In the genomic region with DNA sequence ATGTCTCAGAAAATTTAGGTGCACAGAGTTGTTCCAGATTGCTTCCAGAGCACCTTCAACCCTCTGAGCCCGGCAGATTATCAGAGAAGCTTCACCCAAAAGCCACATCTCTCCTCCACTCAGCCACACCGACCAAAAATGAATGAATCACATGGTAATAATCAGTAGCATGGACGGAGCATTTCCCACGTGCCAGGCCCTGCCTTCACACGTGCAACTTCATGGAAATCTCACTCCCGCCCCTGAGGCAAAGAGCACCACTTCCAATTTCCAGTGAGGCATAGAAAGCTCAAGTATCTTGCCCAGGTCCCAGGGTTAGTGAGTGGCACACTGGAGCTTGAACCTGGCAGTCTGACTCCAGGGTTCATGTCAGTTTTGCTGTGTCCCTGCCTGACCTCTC, we compare ENCODE assay signal across 12 cellular contexts. TPM values are rescaled to one million over a fixed set of nuclear protein-coding genes. Genes with fewer than 3 reads are reported as not detected.
DNase-seq lines count a peak whose midpoint lies in the region; ATAC-seq and TF ChIP-seq lines count a peak whose summit lies in the region.
"Had no signal": no experiment of that assay in that cellular context is flagged by ENCODE, and none has a peak within 500 bp of the region (broad histone marks: within the 10 kb centered on the region; RNA-seq: fewer than 3 reads in every experiment).

No MANE protein-coding gene starts in this region.

- H3K79me2 ChIP-seq in mammary epithelial cell (ENCODE audit: insufficient read depth, low read length) = no peaks in the 10 kb centered on the region

- ATAC-seq in T-helper 17 cell = no peak
- no peak for ATAC-seq in GM19035 (IDR thresholded peaks at IDR 0.05; ENCODE audit: unreplicated experiment)
- no peak for ATAC-seq in GM21526 (IDR thresholded peaks at IDR 0.05; ENCODE audit: low FRiP score, unreplicated experiment)

- intact Hi-C loops in breast epithelium (cut with DNase I; ENCODE audit: low total_unique reads) = no loop called here
- intact Hi-C loops in mammary epithelial cell (cut with micrococcal nuclease) = no loop called here

- H3K36me3 ChIP-seq in breast epithelium (no peaks in the 10 kb centered on the region), mammary epithelial cell (ENCODE audit: insufficient read depth, low read length) (no peaks in the 10 kb centered on the region), subcutaneous abdominal adipose tissue (ENCODE audit: control insufficient read depth in 5 of 5, insufficient read depth in 5 of 5, low read length in 5 of 5) (peaks cover 3 to 53% (median 22%) of the 10 kb centered on the region in 5 donors)

- DNase-seq in breast epithelium (ENCODE audit: low spot score in 2 of 2) = no peak
- no peak for DNase-seq in mammary epithelial cell
- DNase-seq in T-helper 17 cell = no peak
- no peak for DNase-seq in nephron progenitor cell
- no peak for DNase-seq in stimulated activated naive CD4-positive, alpha-beta T cell (lab: John Stamatoyannopoulos, UW)
- DNase-seq: CD4-positive, CD25-positive, alpha-beta regulatory T cell had no signal

- H3K9ac ChIP-seq in mammary epithelial cell (ENCODE audit: insufficient read depth, low read length) (no peak overlapping the region), subcutaneous abdominal adipose tissue (ENCODE audit: low read length in 5 of 5) (no peak overlapping the region)
- H3K9ac ChIP-seq: BLaER1 had no signal

- H3K4me3 Mint-ChIP-seq in T-helper 17 cell = peak overlapping the region; percentile 13
- H3K4me3 Mint-ChIP-seq in nephron progenitor cell = no peak overlapping the region
- H3K4me3 Mint-ChIP-seq: CD4-positive, CD25-positive, alpha-beta regulatory T cell; IgD-negative memory B cell had no signal

- H3K27ac Mint-ChIP-seq in T-helper 17 cell = no peak overlapping the region
- H3K27ac Mint-ChIP-seq in nephron progenitor cell = peak overlapping the region; percentile 41
- H3K27ac Mint-ChIP-seq: CD4-positive, CD25-positive, alpha-beta regulatory T cell; IgD-negative memory B cell had no signal

- H3K27ac ChIP-seq in breast epithelium (peak overlapping the region; percentile 54 to 57), mammary epithelial cell (ENCODE audit: insufficient read depth, low read depth, low read length) (no peak overlapping the region), subcutaneous abdominal adipose tissue (ENCODE audit: low read depth, low read length) (peak overlapping the region; percentile 39)
- H3K27ac ChIP-seq: 22Rv1, BLaER1 had no signal

- no peaks in the 10 kb centered on the region for H3K27me3 ChIP-seq in breast epithelium
- no peaks in the 10 kb centered on the region for H3K27me3 ChIP-seq in mammary epithelial cell (ENCODE audit: insufficient read depth, low read length)
- H3K27me3 ChIP-seq in subcutaneous abdominal adipose tissue (ENCODE audit: control insufficient read depth in 5 of 5, insufficient read depth in 4 of 5, low read length in 5 of 5) = no peaks in the 10 kb centered on the region
- H3K27me3 ChIP-seq: BLaER1 had no signal

- TF ChIP-seq CTCF in breast epithelium (IDR thresholded peaks at IDR 0.05) (no peak), mammary epithelial cell (conservative IDR thresholded peaks at IDR 0.05 in 1 of 2, IDR thresholded peaks at IDR 0.05 in 1 of 2; ENCODE audit: extremely low read depth in 1 of 2, insufficient read depth in 1 of 2, low read depth in 1 of 2, low read length in 2 of 2) (no peak), nephron progenitor cell (IDR thresholded peaks at IDR 0.05) (no peak)

- H3K9me3 ChIP-seq in breast epithelium = no peaks in the 10 kb centered on the region
- no peaks in the 10 kb centered on the region for H3K9me3 ChIP-seq in mammary epithelial cell (replicated peaks; ENCODE audit: insufficient read depth, low read length)
- H3K9me3 ChIP-seq in T-helper 17 cell (ENCODE audit: control insufficient read depth, low read length, poor library complexity, severe bottlenecking) = no peaks in the 10 kb centered on the region
- H3K9me3 ChIP-seq in subcutaneous abdominal adipose tissue (ENCODE audit: control insufficient read depth in 5 of 5, low read length in 5 of 5) = no peaks in the 10 kb centered on the region
- H3K9me3 ChIP-seq: BLaER1 had no signal

- no peak overlapping the region for H2AFZ ChIP-seq in mammary epithelial cell (ENCODE audit: low read depth, low read length)

- H3K4me1 ChIP-seq in breast epithelium (no peaks in the 10 kb centered on the region), mammary epithelial cell (ENCODE audit: insufficient read depth, low read length) (peaks cover 5% of the 10 kb centered on the region), subcutaneous abdominal adipose tissue (ENCODE audit: control insufficient read depth in 5 of 5, insufficient read depth in 5 of 5, low read length in 5 of 5) (peaks cover 0 to 48% (median 28%) of the 10 kb centered on the region in 5 donors)
- H3K4me1 ChIP-seq: BLaER1 had no signal

- H3K4me3 ChIP-seq in breast epithelium (no peak overlapping the region), mammary epithelial cell (replicated peaks in 1 of 3; ENCODE audit: insufficient read depth in 1 of 3, low read depth in 2 of 3, low read length in 3 of 3) (no peak overlapping the region), subcutaneous abdominal adipose tissue (ENCODE audit: low read depth in 1 of 5, low read length in 5 of 5) (no peak overlapping the region)
- H3K4me3 ChIP-seq: BLaER1 had no signal

- no peaks in the 10 kb centered on the region for H3K9me3 Mint-ChIP-seq in nephron progenitor cell

- WGBS in mammary epithelial cell (ENCODE audit: low coverage, missing lambda C conversion rate) = 92% methylated on average over 6 of the region's 6 CpGs

- H4K20me1 ChIP-seq in mammary epithelial cell (ENCODE audit: insufficient read depth, low read length) = no peaks in the 10 kb centered on the region
- H4K20me1 ChIP-seq: BLaER1 had no signal

- TF ChIP-seq POLR2A in breast epithelium (IDR thresholded peaks at IDR 0.05) = no peak

- in situ Hi-C loops in mammary epithelial cell (cut with MboI; ENCODE audit: low sequenced_read_pairs in 2 of 2) = no loop called here

- H3K4me1 Mint-ChIP-seq in T-helper 17 cell (peaks cover 5% of the 10 kb centered on the region), nephron progenitor cell (peaks cover 16% of the 10 kb centered on the region)

- BruUV-seq in mammary epithelial cell (replicated peaks; lab: Mats Ljungman, UMichigan) = no TSS peak

- dilution Hi-C loops in mammary epithelial cell (cut with HindIII; ENCODE audit: low sequenced_read_pairs) = loop anchor here (5.0 kb wide), 1 partner anchor 42 kb away; no protein-coding TSS in a partner anchor

- H3K36me3 Mint-ChIP-seq in T-helper 17 cell (ENCODE audit: low read depth) = peaks cover 8% of the 10 kb centered on the region
- H3K36me3 Mint-ChIP-seq in nephron progenitor cell (ENCODE audit: low read depth) = peaks cover 33% of the 10 kb centered on the region

- CTCF ChIA-PET in mammary epithelial cell (lab: Charles Lee; ENCODE audit: low non-redundant PET) = no interaction called here

- H3K4me2 ChIP-seq in mammary epithelial cell (ENCODE audit: insufficient read depth, low read depth, low read length) = no peak overlapping the region
- H3K4me2 ChIP-seq: BLaER1 had no signal

- H3K27me3 Mint-ChIP-seq in T-helper 17 cell = no peaks in the 10 kb centered on the region
- H3K27me3 Mint-ChIP-seq in nephron progenitor cell (ENCODE audit: low read depth, poor library complexity) = no peaks in the 10 kb centered on the region
- H3K27me3 Mint-ChIP-seq: CD4-positive, CD25-positive, alpha-beta regulatory T cell; IgD-negative memory B cell had no signal

RNA-seq across cellular contexts. Expression of gene RELL1, which starts 56.5 kb away (rescaled TPM):
- total RNA-seq in breast epithelium = 10 to 100 TPM; 68.5 to 88.8 (median 76.0) TPM
- 10 to 100 TPM; 35.7 to 93.2 TPM for total RNA-seq in mammary epithelial cell
- polyA plus RNA-seq in mammary epithelial cell = 12.8 TPM
- 29.2 TPM for polyA minus RNA-seq in mammary epithelial cell
- total RNA-seq in T-helper 17 cell = 10 to 100 TPM; 30.1 to 30.7 TPM
